In genomic region chr1:222390181-222390580, GRCh38 we compare ENCODE assay signal across 29 cellular contexts.
DNase-seq lines count a peak whose midpoint lies in the region; TF ChIP-seq lines count a peak whose summit lies in the region.
"Had no signal": no experiment of that assay in that cellular context is flagged by ENCODE, and none has a peak within 500 bp of the region (broad histone marks: within the 10 kb centered on the region; RNA-seq: fewer than 3 reads in every experiment).

No MANE protein-coding gene starts in this region.

- H3K27ac ChIP-seq in mesenchymal stem cell (ENCODE audit: low read length, poor library complexity, severe bottlenecking) (no peak overlapping the region), stomach (no peak overlapping the region)
- H3K27ac ChIP-seq: parathyroid adenoma, right atrium auricular region, SK-N-MC had no signal

- no peak for TF ChIP-seq EP300 in stomach (IDR thresholded peaks at IDR 0.05)

- no peak overlapping the region for H3K14ac ChIP-seq in mesenchymal stem cell (ENCODE audit: low read length in 2 of 2)

- H4K91ac ChIP-seq in mesenchymal stem cell (ENCODE audit: low read length): no peak overlapping the region

- H3K36me3 ChIP-seq in mesenchymal stem cell (ENCODE audit: control insufficient read depth in 1 of 2, insufficient read depth in 2 of 2, low read depth in 1 of 2, low read length in 2 of 2): no peaks in the 10 kb centered on the region
- H3K36me3 ChIP-seq in BE2C: no peaks in the 10 kb centered on the region
- H3K36me3 ChIP-seq in stomach: no peaks in the 10 kb centered on the region
- H3K36me3 ChIP-seq: right atrium auricular region had no signal

- H2AK5ac ChIP-seq in mesenchymal stem cell (ENCODE audit: low read length, severe bottlenecking): no peak overlapping the region

- peak overlapping the region in 1 of 2 experiments; percentile 35 for H3K18ac ChIP-seq in mesenchymal stem cell (ENCODE audit: low read depth in 1 of 2, low read length in 2 of 2)

- H3K9me3 ChIP-seq in mesenchymal stem cell (ENCODE audit: control insufficient read depth, low read length) (no peaks in the 10 kb centered on the region), BE2C (no peaks in the 10 kb centered on the region), stomach (no peaks in the 10 kb centered on the region)
- H3K9me3 ChIP-seq: right atrium auricular region had no signal

- H2BK15ac ChIP-seq in mesenchymal stem cell (ENCODE audit: low read depth, poor library complexity, severe bottlenecking): no peak overlapping the region

- H2BK5ac ChIP-seq in mesenchymal stem cell (ENCODE audit: low read depth, low read length, poor library complexity, severe bottlenecking): no peak overlapping the region

- H3K4me1 ChIP-seq in mesenchymal stem cell (ENCODE audit: control insufficient read depth, insufficient read depth, low read depth, low read length) (no peaks in the 10 kb centered on the region), BE2C (no peaks in the 10 kb centered on the region), stomach (no peaks in the 10 kb centered on the region)
- H3K4me1 ChIP-seq: parathyroid adenoma, right atrium auricular region had no signal

- H3K4ac ChIP-seq in mesenchymal stem cell (ENCODE audit: low read depth in 1 of 2, low read length in 2 of 2): no peak overlapping the region

- TF ChIP-seq CTCF in astrocyte of the spinal cord (IDR thresholded peaks at IDR 0.05; ENCODE audit: low read depth, low read length) (no peak), BE2C (IDR thresholded peaks at IDR 0.05; ENCODE audit: low read depth, low read length) (no peak), glutamatergic neuron (IDR thresholded peaks at IDR 0.05; ENCODE audit: partially characterized antibody, unreplicated experiment) (no peak), stomach (IDR thresholded peaks at IDR 0.05) (no peak)

- no peak overlapping the region for H2BK12ac ChIP-seq in mesenchymal stem cell (ENCODE audit: low read length in 2 of 2)

- H3K79me1 ChIP-seq in mesenchymal stem cell (replicated peaks; ENCODE audit: low read length, poor library complexity, severe bottlenecking): no peaks in the 10 kb centered on the region

- H3K27ac Mint-ChIP-seq in glutamatergic neuron (ENCODE audit: unreplicated experiment): no peak overlapping the region
- H3K27ac Mint-ChIP-seq: activated CD4-positive, alpha-beta memory T cell treated with anti-CD3 and anti-CD28 coated beads, Interleukin-2, amount 10 ng/mL, durations not matched to agents 7 days and 5 days; activated naive CD4-positive, alpha-beta T cell treated with anti-CD3 and anti-CD28 coated beads, Interleukin-2, amount 50 U/mL, for 72 hours; activated T-helper 17 cell treated with anti-CD3 and anti-CD28 coated beads, Interleukin-2, amount 50 U/mL, for 72 hours; CD14-positive monocyte; T-helper 1 cell treated with Interleukin-12 subunit alpha and Interleukin-12 subunit beta and Interleukin-4 antibody, amounts not matched to agents 30 μg/mL and 1 μg/mL, for 36 hours; type B pancreatic cell had no signal

- in situ Hi-C loops in astrocyte of the spinal cord (cut with HindIII; ENCODE audit: low sequenced_read_pairs): no loop called here

- peak; percentile 79 for DNase-seq in AG20443 (ENCODE audit: low spot score)
- DNase-seq in HT1080 (ENCODE audit: low read depth): peak; percentile 75
- peak; percentile 88 for DNase-seq in astrocyte of the spinal cord (ENCODE audit: low read depth, low spot score)
- peak; percentile 21 for DNase-seq in mesenchymal stem cell
- DNase-seq in cerebellar cortex (ENCODE audit: low spot score): no peak
- no peak for DNase-seq in BE2C
- DNase-seq in glutamatergic neuron: no peak
- DNase-seq in stomach: no peak
- DNase-seq: ACHN; activated CD4-positive, alpha-beta memory T cell treated with anti-CD3 and anti-CD28 coated beads, Interleukin-2, amount 10 ng/mL, durations not matched to agents 7 days and 5 days; activated CD4-positive, CD25-positive, alpha-beta regulatory T cell treated with anti-CD3 and anti-CD28 coated beads, Interleukin-2, amount 50 U/mL, for 72 hours; aorta; Calu3; cerebellar nuclear complex; foreskin melanocyte; mammary epithelial cell; NCI-H1092 treated with DMSO at 0.1 percent for 48 hours; NCI-H2029; NCI-H226; NCI-H774 had no signal

- H3K4me1 Mint-ChIP-seq in glutamatergic neuron (ENCODE audit: low read depth, unreplicated experiment): no peaks in the 10 kb centered on the region
- H3K4me1 Mint-ChIP-seq: activated CD4-positive, alpha-beta memory T cell treated with anti-CD3 and anti-CD28 coated beads, Interleukin-2, amount 10 ng/mL, durations not matched to agents 7 days and 5 days; CD14-positive monocyte; neural crest cell had no signal

- TF ChIP-seq POLR2A in stomach (IDR thresholded peaks at IDR 0.05): no peak

- 82% methylated on average over 2 of the region's 2 CpGs for WGBS in mesenchymal stem cell
- 76 to 83% (median 81%) methylated on average over 2 of the region's 2 CpGs for WGBS in stomach, 5 donors

- intact Hi-C loops in stomach (cut with DNase I; ENCODE audit: low total_unique reads): no loop called here

- no peak overlapping the region for H4K8ac ChIP-seq in mesenchymal stem cell (ENCODE audit: low read length)

- H3K4me3 Mint-ChIP-seq in glutamatergic neuron (ENCODE audit: unreplicated experiment): no peak overlapping the region
- H3K4me3 Mint-ChIP-seq: activated CD4-positive, alpha-beta memory T cell treated with anti-CD3 and anti-CD28 coated beads, Interleukin-2, amount 10 ng/mL, durations not matched to agents 7 days and 5 days; activated T-helper 17 cell treated with anti-CD3 and anti-CD28 coated beads, Interleukin-2, amount 50 U/mL, for 72 hours; CD14-positive monocyte; neural crest cell; T-helper 1 cell treated with Interleukin-12 subunit alpha and Interleukin-12 subunit beta and Interleukin-4 antibody, amounts not matched to agents 30 μg/mL and 1 μg/mL, for 36 hours; type B pancreatic cell had no signal

- no peak overlapping the region for H3K9ac ChIP-seq in mesenchymal stem cell (ENCODE audit: low read length)
- H3K9ac ChIP-seq: parathyroid adenoma had no signal

- H3K9me3 Mint-ChIP-seq in glutamatergic neuron (ENCODE audit: unreplicated experiment): no peaks in the 10 kb centered on the region
- H3K9me3 Mint-ChIP-seq: activated CD4-positive, alpha-beta memory T cell treated with anti-CD3 and anti-CD28 coated beads, Interleukin-2, amount 10 ng/mL, durations not matched to agents 7 days and 5 days; activated T-helper 17 cell treated with anti-CD3 and anti-CD28 coated beads, Interleukin-2, amount 50 U/mL, for 72 hours; neural crest cell had no signal

- peaks cover 2% of the 10 kb centered on the region for H3K27me3 Mint-ChIP-seq in glutamatergic neuron (ENCODE audit: unreplicated experiment)
- H3K27me3 Mint-ChIP-seq: activated CD4-positive, alpha-beta memory T cell treated with anti-CD3 and anti-CD28 coated beads, Interleukin-2, amount 10 ng/mL, durations not matched to agents 7 days and 5 days; activated T-helper 17 cell treated with anti-CD3 and anti-CD28 coated beads, Interleukin-2, amount 50 U/mL, for 72 hours had no signal

- no peaks in the 10 kb centered on the region for H3K27me3 ChIP-seq in mesenchymal stem cell (ENCODE audit: control insufficient read depth in 1 of 2, insufficient read depth in 1 of 2, low read length in 2 of 2)
- no peaks in the 10 kb centered on the region for H3K27me3 ChIP-seq in BE2C
- peaks cover 0 to 5% (median 0%) of the 10 kb centered on the region in 3 donors for H3K27me3 ChIP-seq in stomach
- H3K27me3 ChIP-seq: right atrium auricular region had no signal

- H3K23ac ChIP-seq in mesenchymal stem cell (ENCODE audit: low read length in 2 of 2): no peak overlapping the region

- H3K4me2 ChIP-seq in mesenchymal stem cell (ENCODE audit: low read length, poor library complexity, severe bottlenecking): no peak overlapping the region

- no peak overlapping the region for H2AFZ ChIP-seq in mesenchymal stem cell (ENCODE audit: low read depth, low read length)
- H2AFZ ChIP-seq: parathyroid adenoma had no signal

- no peak overlapping the region for H2BK120ac ChIP-seq in mesenchymal stem cell (ENCODE audit: low read depth, low read length)

- H3K36me3 Mint-ChIP-seq in glutamatergic neuron (ENCODE audit: unreplicated experiment): no peaks in the 10 kb centered on the region
- H3K36me3 Mint-ChIP-seq: CD14-positive monocyte, type B pancreatic cell had no signal

- H3K4me3 ChIP-seq in astrocyte of the spinal cord (ENCODE audit: low read depth, low read length) (no peak overlapping the region), mesenchymal stem cell (ENCODE audit: insufficient read depth in 1 of 2, low read depth in 1 of 2, low read length in 2 of 2) (no peak overlapping the region), BE2C (ENCODE audit: low read depth, low read length) (no peak overlapping the region), stomach (no peak overlapping the region)
- H3K4me3 ChIP-seq: right atrium auricular region, SK-N-MC had no signal

Comparison
In these comparisons a context has a peak if more than half of its experiments do, and no peak if none do; other contexts are left out.
1. DNase-seq: peak in AG20443 (single experiment), HT1080 (single experiment), astrocyte of the spinal cord (single experiment) and mesenchymal stem cell (single experiment); none in cerebellar cortex (single experiment), BE2C (single experiment), glutamatergic neuron (single experiment) and stomach (single experiment).